Comparison of ENCODE assay signal across 11 cellular contexts in genomic region chr2:97712693-97713295, GRCh38. TPM values are rescaled to one million over a fixed set of nuclear protein-coding genes. Genes with fewer than 3 reads are reported as not detected.
DNase-seq lines count a peak whose midpoint lies in the region; ATAC-seq and TF ChIP-seq lines count a peak whose summit lies in the region.
"Had no signal": no experiment of that assay in that cellular context is flagged by ENCODE, and none has a peak within 500 bp of the region (broad histone marks: within the 10 kb centered on the region; RNA-seq: fewer than 3 reads in every experiment).

No MANE protein-coding gene starts in this region.

- H3K36me3 ChIP-seq in vagina, result no peaks in the 10 kb centered on the region

- H3K27me3 ChIP-seq in mononuclear cell (ENCODE audit: insufficient read depth, low read length) (no peaks in the 10 kb centered on the region), vagina (no peaks in the 10 kb centered on the region)

- H3K27me3 Mint-ChIP-seq in T-cell, result no peaks in the 10 kb centered on the region
- peaks cover 3% of the 10 kb centered on the region for H3K27me3 Mint-ChIP-seq in activated T-helper 1 cell treated with anti-CD3 and anti-CD28 coated beads, Interleukin-12 subunit alpha, Interleukin-12 subunit beta, Interleukin-2, Interleukin-4 antibody, amounts not matched to agents 30 ng/mL and 10 ng/mL and 1 ng/mL, durations not matched to agents 14 hours and 24 hours and 36 hours (ENCODE audit: insufficient read depth)
- H3K27me3 Mint-ChIP-seq in stimulated activated naive CD8-positive, alpha-beta T cell treated with anti-CD3 and anti-CD28 coated beads, Interleukin-15, Interleukin-2, amounts not matched to agents 100 ng/mL and 50 ng/mL, for 24 hours, result no peaks in the 10 kb centered on the region

- no peak overlapping the region for H3K27ac ChIP-seq in vagina
- H3K27ac ChIP-seq: coronary artery had no signal

- no peak for TF ChIP-seq CTCF in vagina (IDR thresholded peaks at IDR 0.05)

- H3K9me3 ChIP-seq in mononuclear cell (ENCODE audit: low read depth, low read length) (no peaks in the 10 kb centered on the region), vagina (no peaks in the 10 kb centered on the region)

- CTCF ChIA-PET in T-cell (lab: Charles Lee), result interaction anchor here (0.6 to 1.3 kb wide), 8 partner anchors 8 to 67 kb away, joined by 3 to 4 read pairs (median 3); partner anchors contain the start of gene COX5B (in 1 of the 2)

- H3K4me1 Mint-ChIP-seq in T-cell, result peaks cover 70 to 83% (median 78%) of the 10 kb centered on the region in 3 donors
- peaks cover 63% of the 10 kb centered on the region for H3K4me1 Mint-ChIP-seq in activated T-helper 1 cell treated with anti-CD3 and anti-CD28 coated beads, Interleukin-12 subunit alpha, Interleukin-12 subunit beta, Interleukin-2, Interleukin-4 antibody, amounts not matched to agents 30 ng/mL and 10 ng/mL and 1 ng/mL, durations not matched to agents 14 hours and 24 hours and 36 hours (ENCODE audit: low read depth)
- H3K4me1 Mint-ChIP-seq in stimulated activated naive CD8-positive, alpha-beta T cell treated with anti-CD3 and anti-CD28 coated beads, Interleukin-15, Interleukin-2, amounts not matched to agents 100 ng/mL and 50 ng/mL, for 24 hours (ENCODE audit: low read depth), result peaks cover 70% of the 10 kb centered on the region

- H3K4me3 ChIP-seq in mononuclear cell (ENCODE audit: low read length), result peak overlapping the region; percentile 56
- H3K4me3 ChIP-seq in vagina, result no peak overlapping the region
- H3K4me3 ChIP-seq: coronary artery had no signal

- H3K36me3 Mint-ChIP-seq in T-cell, result peaks cover 32% of the 10 kb centered on the region
- peaks cover 33% of the 10 kb centered on the region for H3K36me3 Mint-ChIP-seq in activated T-helper 1 cell treated with anti-CD3 and anti-CD28 coated beads, Interleukin-12 subunit alpha, Interleukin-12 subunit beta, Interleukin-2, Interleukin-4 antibody, amounts not matched to agents 30 ng/mL and 10 ng/mL and 1 ng/mL, durations not matched to agents 14 hours and 24 hours and 36 hours (ENCODE audit: low read depth)
- peaks cover 43% of the 10 kb centered on the region for H3K36me3 Mint-ChIP-seq in stimulated activated naive CD8-positive, alpha-beta T cell treated with anti-CD3 and anti-CD28 coated beads, Interleukin-15, Interleukin-2, amounts not matched to agents 100 ng/mL and 50 ng/mL, for 24 hours (ENCODE audit: low read depth)

- H3K4me1 ChIP-seq in mononuclear cell (ENCODE audit: insufficient read depth, low read length) (peaks cover 50% of the 10 kb centered on the region), vagina (no peaks in the 10 kb centered on the region)

- H3K9me3 Mint-ChIP-seq in T-cell, result no peaks in the 10 kb centered on the region
- H3K9me3 Mint-ChIP-seq in activated T-helper 1 cell treated with anti-CD3 and anti-CD28 coated beads, Interleukin-12 subunit alpha, Interleukin-12 subunit beta, Interleukin-2, Interleukin-4 antibody, amounts not matched to agents 30 ng/mL and 10 ng/mL and 1 ng/mL, durations not matched to agents 14 hours and 24 hours and 36 hours, result no peaks in the 10 kb centered on the region
- no peaks in the 10 kb centered on the region for H3K9me3 Mint-ChIP-seq in stimulated activated naive CD8-positive, alpha-beta T cell treated with anti-CD3 and anti-CD28 coated beads, Interleukin-15, Interleukin-2, amounts not matched to agents 100 ng/mL and 50 ng/mL, for 24 hours
- H3K9me3 Mint-ChIP-seq: activated B cell treated with CpG ODN at 0.5 μM for 24 hours had no signal

- intact Hi-C loops in activated T-helper 1 cell treated with anti-CD3 and anti-CD28 coated beads, Interleukin-12 subunit alpha, Interleukin-12 subunit beta, Interleukin-2, Interleukin-4 antibody, amounts not matched to agents 30 ng/mL and 10 ng/mL and 1 ng/mL, durations not matched to agents 14 hours and 24 hours and 36 hours (cut with micrococcal nuclease), result loop anchor here (1.0 to 5.0 kb wide), 2 partner anchors 50 to 895 kb away; partner anchors contain the start of genes COA5 and UNC50
- intact Hi-C loops in vagina (cut with DNase I), result no loop called here

- peak overlapping the region; percentile 100 for H3K27ac Mint-ChIP-seq in T-cell
- peak overlapping the region; percentile 99 for H3K27ac Mint-ChIP-seq in activated T-helper 1 cell treated with anti-CD3 and anti-CD28 coated beads, Interleukin-12 subunit alpha, Interleukin-12 subunit beta, Interleukin-2, Interleukin-4 antibody, amounts not matched to agents 30 ng/mL and 10 ng/mL and 1 ng/mL, durations not matched to agents 14 hours and 24 hours and 36 hours
- H3K27ac Mint-ChIP-seq in stimulated activated naive CD8-positive, alpha-beta T cell treated with anti-CD3 and anti-CD28 coated beads, Interleukin-15, Interleukin-2, amounts not matched to agents 100 ng/mL and 50 ng/mL, for 24 hours, result peak overlapping the region; percentile 100
- H3K27ac Mint-ChIP-seq: activated B cell treated with CpG ODN at 0.5 μM for 24 hours had no signal

- TF ChIP-seq POLR2A in vagina (IDR thresholded peaks at IDR 0.05), result no peak

- POLR2A ChIA-PET in T-cell (lab: Charles Lee), result no interaction called here

- ATAC-seq in T-cell (replicated peaks in 1 of 4), result peak; percentile 6 to 21 (median 12)

- H3K4me3 Mint-ChIP-seq in T-cell, result peak overlapping the region; percentile 93 to 98 (median 94)
- peak overlapping the region; percentile 94 for H3K4me3 Mint-ChIP-seq in activated T-helper 1 cell treated with anti-CD3 and anti-CD28 coated beads, Interleukin-12 subunit alpha, Interleukin-12 subunit beta, Interleukin-2, Interleukin-4 antibody, amounts not matched to agents 30 ng/mL and 10 ng/mL and 1 ng/mL, durations not matched to agents 14 hours and 24 hours and 36 hours
- peak overlapping the region; percentile 98 for H3K4me3 Mint-ChIP-seq in stimulated activated naive CD8-positive, alpha-beta T cell treated with anti-CD3 and anti-CD28 coated beads, Interleukin-15, Interleukin-2, amounts not matched to agents 100 ng/mL and 50 ng/mL, for 24 hours

- DNase-seq in T-cell (peak in 2 of 34 experiments; percentile 22 to 40), HPDE6-E6E7 (ENCODE audit: extremely low spot score) (no peak), RPMI8226 (no peak), vagina (ENCODE audit: extremely low spot score in 2 of 2) (no peak)
- no peak for DNase-seq in activated T-helper 1 cell treated with anti-CD3 and anti-CD28 coated beads, Interleukin-12 subunit alpha, Interleukin-12 subunit beta, Interleukin-2, Interleukin-4 antibody, amounts not matched to agents 30 ng/mL and 10 ng/mL and 1 ng/mL, durations not matched to agents 14 hours and 24 hours and 36 hours (ENCODE audit: low spot score)
- DNase-seq: activated B cell treated with CpG ODN at 0.5 μM for 24 hours, KBM-7, NCI-H774 had no signal

RNA-seq across cellular contexts. Expression of gene ZAP70, which starts 0.6 kb away (rescaled TPM):
- total RNA-seq in T-cell (100 to 1,000 TPM; 449 to 534 (median 468) TPM), mononuclear cell (137 TPM), vagina (16.7 TPM)
- 302 and 313 TPM in 2 replicates for total RNA-seq in activated T-helper 1 cell treated with anti-CD3 and anti-CD28 coated beads, Interleukin-12 subunit alpha, Interleukin-12 subunit beta, Interleukin-2, Interleukin-4 antibody, amounts not matched to agents 30 ng/mL and 10 ng/mL and 1 ng/mL, durations not matched to agents 14 hours and 24 hours and 36 hours

RNA-seq across cellular contexts. Expression of gene C2orf92, which starts 43.3 kb away (rescaled TPM):
- total RNA-seq in T-cell (10 to 100 TPM; 15.3 to 24.1 (median 16.6) TPM), mononuclear cell (4.5 TPM), vagina (11.0 TPM)
- total RNA-seq in activated T-helper 1 cell treated with anti-CD3 and anti-CD28 coated beads, Interleukin-12 subunit alpha, Interleukin-12 subunit beta, Interleukin-2, Interleukin-4 antibody, amounts not matched to agents 30 ng/mL and 10 ng/mL and 1 ng/mL, durations not matched to agents 14 hours and 24 hours and 36 hours, result 16.1 and 17.2 TPM in 2 replicates

RNA-seq across cellular contexts. Expression of gene ACTR1B, which starts 49.0 kb away (rescaled TPM):
- total RNA-seq in T-cell, result 100 to 1,000 TPM in 3 of 5 donors, 10 to 100 TPM in 2; 86.3 to 124 (median 101) TPM
- 101 and 102 TPM in 2 replicates for total RNA-seq in activated T-helper 1 cell treated with anti-CD3 and anti-CD28 coated beads, Interleukin-12 subunit alpha, Interleukin-12 subunit beta, Interleukin-2, Interleukin-4 antibody, amounts not matched to agents 30 ng/mL and 10 ng/mL and 1 ng/mL, durations not matched to agents 14 hours and 24 hours and 36 hours
- 53.7 TPM for total RNA-seq in mononuclear cell
- total RNA-seq in vagina, result 39.5 TPM
